21 cellular contexts compared by ENCODE assay signal in the genomic region with DNA sequence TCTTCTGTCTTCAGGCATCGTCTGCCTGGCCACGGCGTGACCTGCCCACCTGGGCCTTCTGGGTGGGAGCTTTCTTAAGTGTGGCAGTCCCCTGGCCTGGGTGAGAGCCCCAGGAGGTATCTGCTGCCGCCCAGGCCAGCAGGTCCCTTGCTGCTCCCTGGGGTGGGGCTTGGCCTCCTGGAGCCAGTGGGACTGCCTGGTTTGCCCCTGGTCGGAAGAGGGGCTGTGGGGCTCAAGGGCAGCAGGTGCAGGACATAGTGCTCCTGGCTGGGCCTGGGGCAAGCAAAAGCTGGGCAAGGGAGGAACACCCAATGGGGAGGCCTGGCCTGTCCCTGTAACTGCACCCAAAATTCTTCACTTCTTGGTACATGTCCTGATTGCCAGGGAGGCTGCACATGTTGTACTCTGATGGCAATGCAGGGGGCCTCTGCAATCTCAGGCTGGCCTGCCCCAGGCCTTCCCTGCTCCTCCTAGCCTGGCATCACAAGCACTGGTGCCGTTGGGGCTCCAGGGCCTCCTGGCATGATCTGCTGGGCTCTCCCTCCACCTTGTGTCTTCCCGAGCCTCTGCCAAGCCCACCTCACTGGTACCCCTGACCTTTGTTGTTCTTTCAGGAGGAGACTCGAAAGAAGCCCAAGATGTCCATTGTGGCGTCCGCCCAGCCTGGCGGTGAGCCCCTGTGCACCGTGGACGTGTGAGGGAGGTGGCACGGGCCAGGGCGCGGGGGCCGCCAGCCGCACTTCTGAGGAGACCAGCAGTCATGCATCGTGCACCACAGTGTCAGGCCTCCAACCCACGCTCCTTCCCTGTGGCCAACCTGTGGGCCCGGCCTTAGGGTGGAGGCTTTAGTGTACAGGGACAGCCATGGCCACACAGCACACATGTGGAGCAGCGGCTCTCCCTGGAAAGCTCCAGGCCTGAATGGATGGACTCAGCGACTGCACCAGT. TPM values are rescaled to one million over a fixed set of nuclear protein-coding genes. Genes with fewer than 3 reads are reported as not detected.
DNase-seq lines count a peak whose midpoint lies in the region; TF ChIP-seq lines count a peak whose summit lies in the region.
"Had no signal": no experiment of that assay in that cellular context is flagged by ENCODE, and none has a peak within 500 bp of the region (broad histone marks: within the 10 kb centered on the region; RNA-seq: fewer than 3 reads in every experiment).

No MANE protein-coding gene starts in this region.

- H3K9ac ChIP-seq in endodermal cell (ENCODE audit: extremely low read depth, low read length, poor library complexity, severe bottlenecking) (no peak overlapping the region), neuronal stem cell (ENCODE audit: low read depth, low read length, poor library complexity) (no peak overlapping the region)

- H3K27me3 ChIP-seq in endodermal cell (ENCODE audit: control insufficient read depth, insufficient read depth, low read length, poor library complexity, severe bottlenecking) = no peaks in the 10 kb centered on the region
- no peaks in the 10 kb centered on the region for H3K27me3 ChIP-seq in neuronal stem cell (ENCODE audit: control insufficient read depth in 3 of 3, insufficient read depth in 3 of 3, low read depth in 1 of 3, low read length in 3 of 3)
- no peaks in the 10 kb centered on the region for H3K27me3 ChIP-seq in stomach
- H3K27me3 ChIP-seq: neutrophil, sigmoid colon had no signal

- TF ChIP-seq EP300 in stomach (IDR thresholded peaks at IDR 0.05) = no peak

- H3K4ac ChIP-seq in neuronal stem cell (ENCODE audit: low read length) = no peak overlapping the region

- H3K4me3 ChIP-seq in endodermal cell (ENCODE audit: low read length) = no peak overlapping the region
- no peak overlapping the region for H3K4me3 ChIP-seq in neuronal stem cell (ENCODE audit: low read length in 2 of 2)
- no peak overlapping the region for H3K4me3 ChIP-seq in stomach
- H3K4me3 ChIP-seq: coronary artery, GM23338, sigmoid colon had no signal

- no peaks in the 10 kb centered on the region for H3K27me3 Mint-ChIP-seq in activated CD4-positive, alpha-beta T cell treated with anti-CD3 and anti-CD28 coated beads, Interleukin-2, amount 10 ng/mL, durations not matched to agents 24 days and 14 days
- H3K27me3 Mint-ChIP-seq in endodermal cell (ENCODE audit: insufficient read depth) = no peaks in the 10 kb centered on the region
- H3K27me3 Mint-ChIP-seq: memory B cell had no signal

- no peak overlapping the region for H3K4me3 Mint-ChIP-seq in activated CD4-positive, alpha-beta T cell treated with anti-CD3 and anti-CD28 coated beads, Interleukin-2, amount 10 ng/mL, durations not matched to agents 24 days and 14 days
- H3K4me3 Mint-ChIP-seq in endodermal cell = no peak overlapping the region
- H3K4me3 Mint-ChIP-seq: GM23338, memory B cell had no signal

- no peak overlapping the region for H2BK15ac ChIP-seq in neuronal stem cell (ENCODE audit: low read length)

- no peak overlapping the region for H2BK120ac ChIP-seq in neuronal stem cell (ENCODE audit: low read depth, low read length)

- no peak overlapping the region for H2BK12ac ChIP-seq in neuronal stem cell (ENCODE audit: low read length)

- 92 to 96% methylated on average over 19 to 23 of the region's 23 CpGs for WGBS in endodermal cell (ENCODE audit: insufficient coverage in 1 of 2, insufficient read length in 1 of 2), 2 experiments
- WGBS in neuronal stem cell (ENCODE audit: extremely low coverage in 2 of 2, insufficient read length in 2 of 2, insufficient replicate concordance in 1 of 2), 2 donors = no CpG with 5 or more reads among the region's 23 CpGs
- WGBS in stomach, 5 donors = 82 to 90% (median 84%) methylated on average over 17 to 23 of the region's 23 CpGs

- H3K14ac ChIP-seq in neuronal stem cell (ENCODE audit: low read length) = no peak overlapping the region

- H3K4me2 ChIP-seq in neuronal stem cell (ENCODE audit: insufficient read depth, low read length, poor library complexity, severe bottlenecking) = no peak overlapping the region
- H3K4me2 ChIP-seq: GM23338 had no signal

- DNase-seq in activated CD4-positive, alpha-beta T cell treated with anti-CD3 and anti-CD28 coated beads, Interleukin-2, amount 10 ng/mL, durations not matched to agents 24 days and 14 days = no peak
- DNase-seq in activated CD4-positive, alpha-beta T cell treated with anti-CD3 and anti-CD28 coated beads, Interleukin-2, amount 50 U/mL, for 48 hours = no peak
- no peak for DNase-seq in endodermal cell
- no peak for DNase-seq in neuronal stem cell (ENCODE audit: low spot score)
- no peak for DNase-seq in stomach
- no peak for DNase-seq in stimulated activated naive CD4-positive, alpha-beta T cell (lab: John Stamatoyannopoulos, UW)
- DNase-seq in NCI-H2227 treated with DMSO at 0.1 percent for 48 hours (lab: John Stamatoyannopoulos, UW) = no peak
- DNase-seq: amygdala; DND-41; NCI-H1694; NCI-H510A; sigmoid colon; stimulated activated CD4-positive, alpha-beta T cell treated with anti-CD3 and anti-CD28 coated beads, Interleukin-4, amount 100 ng/mL, for 1 hour; trophoblast cell had no signal

- peaks cover 28% of the 10 kb centered on the region for H3K79me1 ChIP-seq in neuronal stem cell (ENCODE audit: low read depth, low read length)

- peaks cover 53% of the 10 kb centered on the region for H3K36me3 Mint-ChIP-seq in activated CD4-positive, alpha-beta T cell treated with anti-CD3 and anti-CD28 coated beads, Interleukin-2, amount 10 ng/mL, durations not matched to agents 24 days and 14 days (ENCODE audit: low read depth)
- peaks cover 43% of the 10 kb centered on the region for H3K36me3 Mint-ChIP-seq in endodermal cell (ENCODE audit: low read depth)

- H2AFZ ChIP-seq in neuronal stem cell (ENCODE audit: low read length) = no peak overlapping the region
- H2AFZ ChIP-seq: GM23338 had no signal

- no peak for TF ChIP-seq POLR2A in stomach (IDR thresholded peaks at IDR 0.05)

- H3K27ac Mint-ChIP-seq in activated CD4-positive, alpha-beta T cell treated with anti-CD3 and anti-CD28 coated beads, Interleukin-2, amount 10 ng/mL, durations not matched to agents 24 days and 14 days = peak overlapping the region; percentile 59
- H3K27ac Mint-ChIP-seq in endodermal cell = peak overlapping the region; percentile 55
- H3K27ac Mint-ChIP-seq: GM23338, memory B cell had no signal

- H4K91ac ChIP-seq in neuronal stem cell (ENCODE audit: low read depth, low read length, poor library complexity) = no peak overlapping the region

- TF ChIP-seq CTCF in endodermal cell (conservative IDR thresholded peaks at IDR 0.05) (no peak), stomach (IDR thresholded peaks at IDR 0.05) (no peak)

- H3K27ac ChIP-seq in endodermal cell (ENCODE audit: low read depth, low read length) = peak overlapping the region; percentile 44
- H3K27ac ChIP-seq in neuronal stem cell (replicated peaks; ENCODE audit: low read length) = no peak overlapping the region
- no peak overlapping the region for H3K27ac ChIP-seq in stomach
- H3K27ac ChIP-seq: C4-2B, coronary artery, neutrophil, sigmoid colon had no signal

- H3K18ac ChIP-seq in neuronal stem cell (ENCODE audit: low read length) = no peak overlapping the region

- H3K36me3 ChIP-seq in endodermal cell (ENCODE audit: control insufficient read depth, insufficient read depth, low read length) (peaks cover 71% of the 10 kb centered on the region), neuronal stem cell (replicated peaks in 1 of 2; ENCODE audit: control insufficient read depth in 2 of 2, insufficient read depth in 2 of 2, low read length in 2 of 2) (peaks cover 91 to 100% of the 10 kb centered on the region in 2 donors), stomach (peaks cover 89 to 100% (median 100%) of the 10 kb centered on the region in 4 donors)

- no peaks in the 10 kb centered on the region for H3K9me3 ChIP-seq in endodermal cell (ENCODE audit: control insufficient read depth, low read length)
- peaks cover 0 to under 1% of the 10 kb centered on the region in 2 donors for H3K9me3 ChIP-seq in neuronal stem cell (replicated peaks in 1 of 2; ENCODE audit: control insufficient read depth in 2 of 2, insufficient read depth in 1 of 2, low read depth in 1 of 2, low read length in 2 of 2)
- H3K9me3 ChIP-seq in stomach = no peaks in the 10 kb centered on the region
- H3K9me3 ChIP-seq: neutrophil, sigmoid colon had no signal

- H3K4me1 ChIP-seq in endodermal cell (ENCODE audit: control insufficient read depth, insufficient read depth, low read length) (no peaks in the 10 kb centered on the region), neuronal stem cell (ENCODE audit: control insufficient read depth in 2 of 2, insufficient read depth in 1 of 2, low read depth in 1 of 2, low read length in 2 of 2) (no peaks in the 10 kb centered on the region), stomach (peaks cover 0 to 23% (median 15%) of the 10 kb centered on the region in 4 donors)
- H3K4me1 ChIP-seq: sigmoid colon had no signal

- no peak overlapping the region for H2AK5ac ChIP-seq in neuronal stem cell (ENCODE audit: low read depth, low read length)

- H3K4me1 Mint-ChIP-seq in activated CD4-positive, alpha-beta T cell treated with anti-CD3 and anti-CD28 coated beads, Interleukin-2, amount 10 ng/mL, durations not matched to agents 24 days and 14 days = peaks cover 22% of the 10 kb centered on the region
- no peaks in the 10 kb centered on the region for H3K4me1 Mint-ChIP-seq in endodermal cell
- H3K4me1 Mint-ChIP-seq: GM23338 had no signal

- H3K9me3 Mint-ChIP-seq in activated CD4-positive, alpha-beta T cell treated with anti-CD3 and anti-CD28 coated beads, Interleukin-2, amount 10 ng/mL, durations not matched to agents 24 days and 14 days = no peaks in the 10 kb centered on the region
- H3K9me3 Mint-ChIP-seq in endodermal cell = no peaks in the 10 kb centered on the region
- H3K9me3 Mint-ChIP-seq: GM23338, memory B cell had no signal

- no peak overlapping the region for H2BK5ac ChIP-seq in neuronal stem cell (ENCODE audit: low read length)

- intact Hi-C loops in activated CD4-positive, alpha-beta T cell treated with anti-CD3 and anti-CD28 coated beads, Interleukin-2, amount 10 ng/mL, durations not matched to agents 24 days and 14 days (cut with micrococcal nuclease) = loop anchor here (10.0 kb wide), 1 partner anchor 255 kb away; the partner anchor contains the start of genes GNB1L and RTL10
- intact Hi-C loops in stomach (cut with DNase I; ENCODE audit: low total_unique reads) = no loop called here

- H4K8ac ChIP-seq in neuronal stem cell (ENCODE audit: low read depth, low read length) = peak overlapping the region; percentile 65

- peak overlapping the region; percentile 95 for H3K23ac ChIP-seq in neuronal stem cell (ENCODE audit: low read depth, low read length, poor library complexity)

RNA-seq across cellular contexts. Expression of gene RANBP1, which starts 6.2 kb away (rescaled TPM):
- total RNA-seq in activated CD4-positive, alpha-beta T cell treated with anti-CD3 and anti-CD28 coated beads, Interleukin-2, amount 10 ng/mL, durations not matched to agents 24 days and 14 days = 488 and 500 TPM in 2 replicates
- 323 TPM for polyA plus RNA-seq in PFSK-1 (2012; ENCODE audit: insufficient read length, low read depth)
- total RNA-seq in endodermal cell (100 to 1,000 TPM; 320 to 415 TPM), stomach (100 to 1,000 TPM in 3 of 5 donors, 10 to 100 TPM in 2; 23.9 to 200 (median 127) TPM)
- 514 TPM for polyA plus RNA-seq in endodermal cell (2013, experiment 1 of 2)
- 506 TPM for polyA plus RNA-seq in endodermal cell (2013, experiment 2 of 2)
- 496 TPM for polyA plus RNA-seq in neuronal stem cell (2013, experiment 1 of 2)
- 494 TPM for polyA plus RNA-seq in neuronal stem cell (2013, experiment 2 of 2)
- 10 to 100 TPM; 72.8 to 93.5 (median 90.3) TPM for polyA plus RNA-seq in stomach

RNA-seq across cellular contexts. Expression of gene TRMT2A, which starts 7.3 kb away (rescaled TPM):
- 125 and 135 TPM in 2 replicates for total RNA-seq in activated CD4-positive, alpha-beta T cell treated with anti-CD3 and anti-CD28 coated beads, Interleukin-2, amount 10 ng/mL, durations not matched to agents 24 days and 14 days
- polyA plus RNA-seq in PFSK-1 (2012; ENCODE audit: insufficient read length, low read depth) = 132 TPM
- 10 to 100 TPM; 45.6 to 55.2 TPM for total RNA-seq in endodermal cell
- polyA plus RNA-seq in endodermal cell (2013, experiment 1 of 2) = 44.3 TPM
- 33.8 TPM for polyA plus RNA-seq in endodermal cell (2013, experiment 2 of 2)
- polyA plus RNA-seq in neuronal stem cell (2013, experiment 1 of 2) = 21.2 TPM
- 21.9 TPM for polyA plus RNA-seq in neuronal stem cell (2013, experiment 2 of 2)
- 100 to 1,000 TPM in 1 of 5 donors, 10 to 100 TPM in 4; 30.5 to 143 (median 89.5) TPM for total RNA-seq in stomach
- polyA plus RNA-seq in stomach = 10 to 100 TPM; 17.9 to 70.3 (median 33.6) TPM

RNA-seq across cellular contexts. Expression of gene ZDHHC8, which starts 21.9 kb away (rescaled TPM):
- 95.2 and 100 TPM in 2 replicates for total RNA-seq in activated CD4-positive, alpha-beta T cell treated with anti-CD3 and anti-CD28 coated beads, Interleukin-2, amount 10 ng/mL, durations not matched to agents 24 days and 14 days
- 55.3 TPM for polyA plus RNA-seq in PFSK-1 (2012; ENCODE audit: insufficient read length, low read depth)
- 10 to 100 TPM; 82.2 to 82.3 TPM for total RNA-seq in endodermal cell
- 70.4 TPM for polyA plus RNA-seq in endodermal cell (2013, experiment 1 of 2)
- 56.8 TPM for polyA plus RNA-seq in endodermal cell (2013, experiment 2 of 2)
- polyA plus RNA-seq in neuronal stem cell (2013, experiment 1 of 2) = 44.3 TPM
- 42.8 TPM for polyA plus RNA-seq in neuronal stem cell (2013, experiment 2 of 2)
- total RNA-seq in stomach = 100 to 1,000 TPM in 1 of 5 donors, 10 to 100 TPM in 3, 1 to 10 TPM in 1; 4.2 to 228 (median 23.6) TPM
- polyA plus RNA-seq in stomach = 10 to 100 TPM in 1 of 3 donors, 1 to 10 TPM in 2; 3.2 to 22.8 (median 9.7) TPM

RNA-seq across cellular contexts. Expression of gene DGCR8, which starts 29.6 kb away (rescaled TPM):
- 73.2 and 74.2 TPM in 2 replicates for total RNA-seq in activated CD4-positive, alpha-beta T cell treated with anti-CD3 and anti-CD28 coated beads, Interleukin-2, amount 10 ng/mL, durations not matched to agents 24 days and 14 days
- 21.0 TPM for polyA plus RNA-seq in PFSK-1 (2012; ENCODE audit: insufficient read length, low read depth)
- total RNA-seq in endodermal cell = 10 to 100 TPM; 61.3 to 76.1 TPM
- polyA plus RNA-seq in endodermal cell (2013, experiment 1 of 2) = 43.6 TPM
- 34.4 TPM for polyA plus RNA-seq in endodermal cell (2013, experiment 2 of 2)
- 16.3 TPM for polyA plus RNA-seq in neuronal stem cell (2013, experiment 1 of 2)
- 16.3 TPM for polyA plus RNA-seq in neuronal stem cell (2013, experiment 2 of 2)
- 10 to 100 TPM; 25.1 to 55.4 (median 48.5) TPM for total RNA-seq in stomach
- polyA plus RNA-seq in stomach = 10 to 100 TPM in 1 of 3 donors, 1 to 10 TPM in 2; 7.8 to 13.8 (median 9.3) TPM

RNA-seq across cellular contexts. Expression of gene CCDC188, which starts 41.2 kb away (rescaled TPM):
- 0.14 TPM in 1 of 2 replicates, not detected in the other for total RNA-seq in activated CD4-positive, alpha-beta T cell treated with anti-CD3 and anti-CD28 coated beads, Interleukin-2, amount 10 ng/mL, durations not matched to agents 24 days and 14 days
- polyA plus RNA-seq in PFSK-1 (2012; ENCODE audit: insufficient read length, low read depth) = 10.3 TPM
- total RNA-seq in endodermal cell (not detected), stomach (10 to 100 TPM in 1 of 5 donors, 1 to 10 TPM in 1, under 1 TPM in 2, not detected in 1; 0.37 to 40.8 (median 2.1) TPM)
- polyA plus RNA-seq in endodermal cell (2013, experiment 1 of 2) = 2.2 TPM
- 0.87 TPM for polyA plus RNA-seq in endodermal cell (2013, experiment 2 of 2)
- polyA plus RNA-seq in neuronal stem cell (2013, experiment 1 of 2) = not detected
- not detected for polyA plus RNA-seq in neuronal stem cell (2013, experiment 2 of 2)
- 1 to 10 TPM in 1 of 3 donors, under 1 TPM in 2; 0.10 to 2.7 (median 0.76) TPM for polyA plus RNA-seq in stomach
- total RNA-seq: A172, GM23338 had no signal
- polyA plus RNA-seq: GM23338 had no signal
